Comparison of ENCODE assay signal across 10 cellular contexts in the genomic region with DNA sequence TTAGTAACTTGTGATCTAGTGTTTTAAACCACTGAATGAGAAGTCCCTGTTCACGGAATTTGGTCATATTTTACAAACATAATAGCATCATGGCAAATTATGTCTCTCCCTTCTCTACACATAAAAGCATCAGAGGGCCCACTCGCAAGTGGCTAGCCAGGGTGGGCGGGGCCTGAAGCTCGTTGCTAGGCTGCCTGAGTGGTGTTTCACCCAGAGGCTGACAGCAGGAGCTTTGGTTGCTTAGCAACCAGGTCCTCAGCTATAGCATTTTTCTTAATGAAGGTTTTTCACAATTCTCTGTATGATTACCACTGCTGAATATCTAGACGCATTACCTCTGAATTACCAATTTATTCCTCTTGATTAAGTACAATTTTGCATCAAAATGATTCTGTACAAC.
DNase-seq lines count a peak whose midpoint lies in the region; ATAC-seq and TF ChIP-seq lines count a peak whose summit lies in the region.
"Had no signal": no experiment of that assay in that cellular context is flagged by ENCODE, and none has a peak within 500 bp of the region (broad histone marks: within the 10 kb centered on the region; RNA-seq: fewer than 3 reads in every experiment).

No MANE protein-coding gene starts in this region.

- DNase-seq in ACHN (peak; percentile 3), OCI-LY7 (ENCODE audit: low spot score) (peak; percentile 0), glomerular visceral epithelial cell (ENCODE audit: extremely low spot score) (peak; percentile 15), GM10248 (ENCODE audit: extremely low spot score) (no peak), uterus (no peak)
- DNase-seq in activated T-cell treated with anti-CD3 and anti-CD28 coated beads, Interleukin-2, amount 50 U/mL, for 72 hours = no peak

- no peaks in the 10 kb centered on the region for H3K36me3 Mint-ChIP-seq in activated T-cell treated with anti-CD3 and anti-CD28 coated beads, Interleukin-2, amount 50 U/mL, for 72 hours (ENCODE audit: insufficient read depth in 2 of 2)
- H3K36me3 Mint-ChIP-seq: naive thymus-derived CD8-positive, alpha-beta T cell had no signal

- H3K36me3 ChIP-seq in OCI-LY7 (ENCODE audit: insufficient read depth, low read length) (no peaks in the 10 kb centered on the region), uterus (no peaks in the 10 kb centered on the region)

- H3K4me1 Mint-ChIP-seq in activated T-cell treated with anti-CD3 and anti-CD28 coated beads, Interleukin-2, amount 50 U/mL, for 72 hours (ENCODE audit: low read depth) = no peaks in the 10 kb centered on the region
- H3K4me1 Mint-ChIP-seq: naive thymus-derived CD8-positive, alpha-beta T cell had no signal

- no peak overlapping the region for H3K4me3 ChIP-seq in OCI-LY7 (ENCODE audit: low read depth, low read length, poor library complexity, severe bottlenecking)
- no peak overlapping the region for H3K4me3 ChIP-seq in uterus

- no peak overlapping the region for H3K27ac Mint-ChIP-seq in activated T-cell treated with anti-CD3 and anti-CD28 coated beads, Interleukin-2, amount 50 U/mL, for 72 hours
- H3K27ac Mint-ChIP-seq: activated T-helper 1 cell treated with anti-CD3 and anti-CD28 coated beads, Interleukin-12 subunit alpha, Interleukin-12 subunit beta, Interleukin-2, Interleukin-4 antibody, amounts not matched to agents 30 ng/mL and 10 ng/mL and 1 ng/mL, durations not matched to agents 14 hours and 24 hours and 36 hours; naive thymus-derived CD8-positive, alpha-beta T cell had no signal

- no peaks in the 10 kb centered on the region for H3K27me3 Mint-ChIP-seq in activated T-cell treated with anti-CD3 and anti-CD28 coated beads, Interleukin-2, amount 50 U/mL, for 72 hours (ENCODE audit: low read depth)

- no peak overlapping the region for H3K4me2 ChIP-seq in OCI-LY7 (ENCODE audit: low read length)

- H3K9me3 Mint-ChIP-seq in activated T-cell treated with anti-CD3 and anti-CD28 coated beads, Interleukin-2, amount 50 U/mL, for 72 hours = no peaks in the 10 kb centered on the region
- H3K9me3 Mint-ChIP-seq: activated T-helper 1 cell treated with anti-CD3 and anti-CD28 coated beads, Interleukin-12 subunit alpha, Interleukin-12 subunit beta, Interleukin-2, Interleukin-4 antibody, amounts not matched to agents 30 ng/mL and 10 ng/mL and 1 ng/mL, durations not matched to agents 14 hours and 24 hours and 36 hours had no signal

- no peak for TF ChIP-seq POLR2A in uterus (IDR thresholded peaks at IDR 0.05)

- BruUV-seq in OCI-LY7 (replicated peaks; lab: Mats Ljungman, UMichigan) = no TSS peak

- H3K27ac ChIP-seq in OCI-LY7 (ENCODE audit: low read depth, low read length, poor library complexity, severe bottlenecking) (no peak overlapping the region), uterus (no peak overlapping the region)

- no peak overlapping the region for H3K4me3 Mint-ChIP-seq in activated T-cell treated with anti-CD3 and anti-CD28 coated beads, Interleukin-2, amount 50 U/mL, for 72 hours
- H3K4me3 Mint-ChIP-seq: activated T-helper 1 cell treated with anti-CD3 and anti-CD28 coated beads, Interleukin-12 subunit alpha, Interleukin-12 subunit beta, Interleukin-2, Interleukin-4 antibody, amounts not matched to agents 30 ng/mL and 10 ng/mL and 1 ng/mL, durations not matched to agents 14 hours and 24 hours and 36 hours; naive thymus-derived CD8-positive, alpha-beta T cell had no signal

- peak; percentile 57 for ATAC-seq in HG03280 (IDR thresholded peaks at IDR 0.05; ENCODE audit: unreplicated experiment)
- no peak for ATAC-seq in esophagus mucosa
- ATAC-seq in activated T-cell treated with anti-CD3 and anti-CD28 coated beads, Interleukin-2, amount 50 U/mL, for 72 hours (replicated peaks in 1 of 2) = no peak

- intact Hi-C loops in OCI-LY7 (cut with micrococcal nuclease; ENCODE audit: unreplicated experiment) = no loop called here
- intact Hi-C loops in uterus (cut with DNase I; ENCODE audit: low total_unique reads) = no loop called here

- POLR2A ChIA-PET in OCI-LY7 (lab: Charles Lee) = no interaction called here
- POLR2A ChIA-PET in GM10248 (lab: Yijun Ruan, JAX) = no interaction called here

- H3K79me2 ChIP-seq in OCI-LY7 (ENCODE audit: insufficient read depth, low read depth, low read length) = no peaks in the 10 kb centered on the region

- H3K27me3 ChIP-seq in uterus = no peaks in the 10 kb centered on the region

- no peaks in the 10 kb centered on the region for H3K9me2 ChIP-seq in OCI-LY7 (ENCODE audit: insufficient read depth, low read length)

- in situ Hi-C loops in ACHN (cut with HindIII; ENCODE audit: low pct_ligation_motif_present, low pct_unique_long_range_greater_than_20kb, low sequenced_read_pairs) = no loop called here

- H2AFZ ChIP-seq in OCI-LY7 (ENCODE audit: low read length) = no peak overlapping the region

- TF ChIP-seq CTCF in OCI-LY7 (conservative IDR thresholded peaks at IDR 0.05; ENCODE audit: low read length) = no peak
- TF ChIP-seq CTCF in GM10248 (IDR thresholded peaks at IDR 0.05; ENCODE audit: control extremely low read depth, extremely low read depth, low read depth, missing control alignments) = no peak
- no peak for TF ChIP-seq CTCF in uterus (IDR thresholded peaks at IDR 0.05)

- no peaks in the 10 kb centered on the region for H3K4me1 ChIP-seq in OCI-LY7 (ENCODE audit: insufficient read depth, low read length, poor library complexity, severe bottlenecking)
- H3K4me1 ChIP-seq in uterus = no peaks in the 10 kb centered on the region

- H3K9me3 ChIP-seq in OCI-LY7 (ENCODE audit: low read length) (no peaks in the 10 kb centered on the region), uterus (no peaks in the 10 kb centered on the region)

- H4K20me1 ChIP-seq in OCI-LY7 (ENCODE audit: insufficient read depth, low read length) = no peaks in the 10 kb centered on the region

- CTCF ChIA-PET in OCI-LY7 (lab: Charles Lee; ENCODE audit: unreplicated experiment) (no interaction called here), GM10248 (lab: Yijun Ruan, JAX) (no interaction called here)

Comparison
In these comparisons a context has a peak if more than half of its experiments do, and no peak if none do; other contexts are left out.
1. DNase-seq: peak in ACHN (single experiment), OCI-LY7 (single experiment) and glomerular visceral epithelial cell (single experiment); none in GM10248 (single experiment), activated T-cell treated with anti-CD3 and anti-CD28 coated beads, Interleukin-2, amount 50 U/mL, for 72 hours (0 of 2) and uterus (0 of 2).